In genomic region chr9:117120061-117120460, GRCh38 we compare ENCODE assay signal across 19 cellular contexts.
"Had no signal": no experiment of that assay in that cellular context is flagged by ENCODE, and none has a peak within 500 bp of the region (broad histone marks: within the 10 kb centered on the region; RNA-seq: fewer than 3 reads in every experiment).

No MANE protein-coding gene starts in this region.

- H3K4me3 ChIP-seq: body of pancreas, coronary artery, hepatocyte, right atrium auricular region, transverse colon had no signal

- H3K4me3 Mint-ChIP-seq: activated naive CD8-positive, alpha-beta T cell treated with anti-CD3 and anti-CD28 coated beads for 36 hours; activated T-helper 1 cell treated with anti-CD3 and anti-CD28 coated beads, Interleukin-12 subunit alpha, Interleukin-12 subunit beta, Interleukin-2, Interleukin-4 antibody, amounts not matched to agents 30 ng/mL and 10 ng/mL and 1 ng/mL, durations not matched to agents 14 hours and 24 hours and 36 hours; central memory CD8-positive, alpha-beta T cell; natural killer cell; stimulated activated memory B cell treated with anti-CD40 and anti-IgM and Interleukin-4, amounts not matched to agents 10 μg/mL and 1 μg/mL and 100 μg/mL, for 72 hours had no signal

- H3K27ac ChIP-seq: body of pancreas, coronary artery, hepatocyte, neutrophil, right atrium auricular region, transverse colon had no signal

- H3K36me3 ChIP-seq: neutrophil, right atrium auricular region, transverse colon had no signal

- H3K36me3 Mint-ChIP-seq: activated naive CD8-positive, alpha-beta T cell treated with anti-CD3 and anti-CD28 coated beads for 36 hours; natural killer cell; stimulated activated memory B cell treated with anti-CD40 and anti-IgM and Interleukin-4, amounts not matched to agents 10 μg/mL and 1 μg/mL and 100 μg/mL, for 72 hours had no signal

- H3K4me1 Mint-ChIP-seq: activated naive CD8-positive, alpha-beta T cell treated with anti-CD3 and anti-CD28 coated beads for 36 hours; central memory CD8-positive, alpha-beta T cell; natural killer cell; stimulated activated memory B cell treated with anti-CD40 and anti-IgM and Interleukin-4, amounts not matched to agents 10 μg/mL and 1 μg/mL and 100 μg/mL, for 72 hours had no signal

- H3K27me3 ChIP-seq: body of pancreas, hepatocyte, neutrophil, right atrium auricular region, transverse colon had no signal

- H3K27me3 Mint-ChIP-seq: activated naive CD8-positive, alpha-beta T cell treated with anti-CD3 and anti-CD28 coated beads for 36 hours; central memory CD8-positive, alpha-beta T cell; stimulated activated memory B cell treated with anti-CD40 and anti-IgM and Interleukin-4, amounts not matched to agents 10 μg/mL and 1 μg/mL and 100 μg/mL, for 72 hours had no signal

- DNase-seq: activated CD4-positive, alpha-beta T cell treated with anti-CD3 and anti-CD28 coated beads, Interleukin-2, amount 50 U/mL, for 1 hour; activated naive CD8-positive, alpha-beta T cell treated with anti-CD3 and anti-CD28 coated beads for 36 hours; body of pancreas; effector CD8-positive, alpha-beta T cell; mesendoderm; natural killer cell; posterior cingulate gyrus; stimulated activated CD4-positive, alpha-beta T cell treated with anti-CD3 and anti-CD28 coated beads, Interleukin-2, amount 100 ng/mL, for 48 hours; T-helper 1 cell; T1000; transverse colon had no signal

- H3K4me1 ChIP-seq: body of pancreas, right atrium auricular region, transverse colon had no signal

- ATAC-seq: activated CD4-positive, CD25-positive, alpha-beta regulatory T cell treated with anti-CD3 and anti-CD28 coated beads, Interleukin-2, amount 50 U/mL, for 24 hours; body of pancreas; natural killer cell; stimulated activated memory B cell treated with anti-CD40 and anti-IgM and Interleukin-4, amounts not matched to agents 10 μg/mL and 1 μg/mL and 100 μg/mL, for 72 hours had no signal

- H3K9me3 ChIP-seq: body of pancreas, neutrophil, right atrium auricular region, transverse colon had no signal

- H3K27ac Mint-ChIP-seq: activated naive CD8-positive, alpha-beta T cell treated with anti-CD3 and anti-CD28 coated beads for 36 hours; activated T-helper 1 cell treated with anti-CD3 and anti-CD28 coated beads, Interleukin-12 subunit alpha, Interleukin-12 subunit beta, Interleukin-2, Interleukin-4 antibody, amounts not matched to agents 30 ng/mL and 10 ng/mL and 1 ng/mL, durations not matched to agents 14 hours and 24 hours and 36 hours; natural killer cell; stimulated activated memory B cell treated with anti-CD40 and anti-IgM and Interleukin-4, amounts not matched to agents 10 μg/mL and 1 μg/mL and 100 μg/mL, for 72 hours had no signal
